ENCODE assay signal across 9 cellular contexts in the genomic region with DNA sequence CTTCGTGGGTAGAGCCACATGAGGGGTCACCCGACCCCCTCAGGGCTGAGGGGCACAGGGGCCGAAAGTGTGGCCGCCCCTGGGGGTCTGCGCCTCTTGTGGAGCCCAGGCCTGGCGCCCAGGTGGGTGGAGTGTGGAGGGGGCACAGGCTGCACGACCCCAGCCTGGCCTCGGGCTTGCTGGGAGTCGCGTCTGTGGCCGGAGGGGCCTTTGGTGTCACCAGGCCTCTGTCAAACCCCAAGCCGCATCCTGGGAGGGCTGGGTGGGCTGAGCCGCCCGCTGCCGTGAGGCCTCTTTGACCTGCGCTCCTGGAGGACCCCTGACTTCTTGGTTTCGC.
DNase-seq lines count a peak whose midpoint lies in the region; ATAC-seq and TF ChIP-seq lines count a peak whose summit lies in the region.
"Had no signal": no experiment of that assay in that cellular context is flagged by ENCODE, and none has a peak within 500 bp of the region (broad histone marks: within the 10 kb centered on the region; RNA-seq: fewer than 3 reads in every experiment).

No MANE protein-coding gene starts in this region.

- H3K27me3 ChIP-seq in transverse colon = no peaks in the 10 kb centered on the region

- in situ Hi-C loops in transverse colon (cut with MboI; ENCODE audit: low pct_ligation_motif_present in 1 of 4, low pct_unique_long_range_greater_than_20kb in 1 of 4, low sequenced_read_pairs in 3 of 4) = no loop called here

- peak overlapping the region; percentile 80 for H3K27ac Mint-ChIP-seq in dendritic cell treated with granulocyte-macrophage colony-stimulating factor and Interleukin-4, amounts not matched to agents 40 ng/mL and 50 ng/mL, for 4 days

- peak overlapping the region; percentile 78 for H3K4me3 Mint-ChIP-seq in activated T-cell treated with anti-CD3 and anti-CD28 coated beads, Interleukin-2, amount 50 U/mL, for 4 hours
- peak overlapping the region; percentile 79 for H3K4me3 Mint-ChIP-seq in dendritic cell treated with granulocyte-macrophage colony-stimulating factor and Interleukin-4, amounts not matched to agents 40 ng/mL and 50 ng/mL, for 4 days

- no peaks in the 10 kb centered on the region for H3K9me3 ChIP-seq in mesodermal cell (ENCODE audit: control insufficient read depth, low read length)
- H3K9me3 ChIP-seq in transverse colon = no peaks in the 10 kb centered on the region

- WGBS in mesodermal cell (ENCODE audit: insufficient coverage in 2 of 2), 2 experiments = 76 to 87% methylated on average over 14 to 16 of the region's 17 CpGs
- 82% methylated on average over 17 of the region's 17 CpGs; no CpG with 5 or more reads in 1 of the 2 donors for WGBS in transverse colon (ENCODE audit: low coverage in 1 of 2), 2 donors

- peaks cover 18% of the 10 kb centered on the region for H3K4me1 Mint-ChIP-seq in activated T-cell treated with anti-CD3 and anti-CD28 coated beads, Interleukin-2, amount 50 U/mL, for 4 hours (ENCODE audit: low read depth)
- peaks cover 32% of the 10 kb centered on the region for H3K4me1 Mint-ChIP-seq in dendritic cell treated with granulocyte-macrophage colony-stimulating factor and Interleukin-4, amounts not matched to agents 40 ng/mL and 50 ng/mL, for 4 days (ENCODE audit: low read depth)

- no peaks in the 10 kb centered on the region for H3K36me3 Mint-ChIP-seq in activated T-cell treated with anti-CD3 and anti-CD28 coated beads, Interleukin-2, amount 50 U/mL, for 4 hours (ENCODE audit: insufficient read depth)
- no peaks in the 10 kb centered on the region for H3K36me3 Mint-ChIP-seq in dendritic cell treated with granulocyte-macrophage colony-stimulating factor and Interleukin-4, amounts not matched to agents 40 ng/mL and 50 ng/mL, for 4 days (ENCODE audit: low read depth)

- TF ChIP-seq EP300 in transverse colon (IDR thresholded peaks at IDR 0.05; ENCODE audit: low read depth) = no peak

- H3K27ac ChIP-seq in mesodermal cell (ENCODE audit: low read depth, low read length, severe bottlenecking) (peak overlapping the region; percentile 93), transverse colon (peak overlapping the region; percentile 85 to 93 (median 89))

- no peak for TF ChIP-seq POLR2A in transverse colon (IDR thresholded peaks at IDR 0.05)

- H3K9me3 Mint-ChIP-seq in activated T-cell treated with anti-CD3 and anti-CD28 coated beads, Interleukin-2, amount 50 U/mL, for 4 hours = no peaks in the 10 kb centered on the region
- no peaks in the 10 kb centered on the region for H3K9me3 Mint-ChIP-seq in dendritic cell treated with granulocyte-macrophage colony-stimulating factor and Interleukin-4, amounts not matched to agents 40 ng/mL and 50 ng/mL, for 4 days

- no peaks in the 10 kb centered on the region for H3K36me3 ChIP-seq in mesodermal cell (ENCODE audit: control insufficient read depth, insufficient read depth, low read length)
- H3K36me3 ChIP-seq in transverse colon = no peaks in the 10 kb centered on the region

- H3K27me3 Mint-ChIP-seq in activated T-cell treated with anti-CD3 and anti-CD28 coated beads, Interleukin-2, amount 50 U/mL, for 4 hours (ENCODE audit: low read depth) = no peaks in the 10 kb centered on the region
- H3K27me3 Mint-ChIP-seq in dendritic cell treated with granulocyte-macrophage colony-stimulating factor and Interleukin-4, amounts not matched to agents 40 ng/mL and 50 ng/mL, for 4 days = peaks cover 32% of the 10 kb centered on the region

- peak overlapping the region; percentile 26 for H3K4me3 ChIP-seq in mesodermal cell (ENCODE audit: extremely low read depth, insufficient read depth, low read length, poor library complexity, severe bottlenecking)
- H3K4me3 ChIP-seq in transverse colon = peak overlapping the region in 3 of 4 donors; percentile 23 to 35 (median 34)

- no peak for TF ChIP-seq CTCF in transverse colon (IDR thresholded peaks at IDR 0.05)

- peaks cover 29% of the 10 kb centered on the region for H3K4me1 ChIP-seq in mesodermal cell (ENCODE audit: control insufficient read depth, insufficient read depth, low read length, poor library complexity, severe bottlenecking)
- peaks cover 13 to 56% (median 48%) of the 10 kb centered on the region in 4 donors for H3K4me1 ChIP-seq in transverse colon

- no peak for ATAC-seq in activated T-cell treated with anti-CD3 and anti-CD28 coated beads, Interleukin-2, amount 50 U/mL, for 4 hours
- no peak for ATAC-seq in HG02571 (IDR thresholded peaks at IDR 0.05; ENCODE audit: unreplicated experiment)

- DNase-seq in activated T-cell treated with anti-CD3 and anti-CD28 coated beads, Interleukin-2, amount 50 U/mL, for 4 hours = no peak
- no peak for DNase-seq in activated T-cell treated with anti-CD3 and anti-CD28 coated beads for 4 hours
- no peak for DNase-seq in transverse colon
- DNase-seq in NCI-H526 treated with DMSO at 0.1 percent for 48 hours (lab: John Stamatoyannopoulos, UW) = no peak
- no peak for DNase-seq in inferior parietal cortex (ENCODE audit: extremely low spot score)
- DNase-seq: NCI-H1694 had no signal

- intact Hi-C loops in dendritic cell treated with granulocyte-macrophage colony-stimulating factor and Interleukin-4, amounts not matched to agents 40 ng/mL and 50 ng/mL, for 4 days (cut with micrococcal nuclease) = no loop called here
- intact Hi-C loops in transverse colon (cut with DNase I; ENCODE audit: low total_unique reads) = loop anchor here (5.0 kb wide), 1 partner anchor 38 kb away; no protein-coding TSS in a partner anchor
